In the genomic region with DNA sequence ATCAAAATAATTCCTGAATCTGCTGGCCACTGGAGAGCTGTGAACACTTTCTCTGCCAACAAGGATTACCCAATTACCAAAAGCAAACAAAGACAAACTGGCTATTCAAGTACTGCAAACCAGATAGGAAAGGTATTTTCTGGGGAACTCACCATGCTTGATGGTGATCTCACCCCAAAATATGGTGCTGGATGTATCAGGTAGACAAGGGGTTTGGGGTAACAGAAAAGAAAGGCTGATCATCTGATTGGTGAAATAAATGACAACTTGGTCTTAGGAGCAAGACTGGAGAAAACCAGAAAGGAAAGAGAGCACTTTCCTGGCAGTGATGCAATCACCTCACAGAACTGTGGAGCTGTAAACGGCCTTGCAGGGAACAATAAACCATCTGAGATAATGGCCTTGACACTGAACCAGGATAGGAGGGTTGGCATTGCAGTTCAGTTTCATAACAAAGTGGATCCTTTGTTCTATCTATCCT, we compare ENCODE assay signal across 8 cellular contexts. TPM values are rescaled to one million over a fixed set of nuclear protein-coding genes. Genes with fewer than 3 reads are reported as not detected.
DNase-seq lines count a peak whose midpoint lies in the region; ATAC-seq and TF ChIP-seq lines count a peak whose summit lies in the region.

No MANE protein-coding gene starts in this region.

- ATAC-seq in activated naive CD4-positive, alpha-beta T cell treated with anti-CD3 and anti-CD28 coated beads, Interleukin-2, amount 50 U/mL, for 72 hours, result no peak
- ATAC-seq in GM18517 (IDR thresholded peaks at IDR 0.05; ENCODE audit: unreplicated experiment), result no peak
- ATAC-seq in activated naive CD8-positive, alpha-beta T cell treated with anti-CD3 and anti-CD28 coated beads, Interleukin-2, amount 50 U/mL, for 24 hours, result no peak

- peaks cover 16 to 89% (median 47%) of the 10 kb centered on the region in 3 donors for H3K36me3 ChIP-seq in esophagus squamous epithelium

- TF ChIP-seq CTCF in esophagus squamous epithelium (IDR thresholded peaks at IDR 0.05) (no peak), progenitor cell of endocrine pancreas (IDR thresholded peaks at IDR 0.05; ENCODE audit: unreplicated experiment) (no peak)

- H3K27ac ChIP-seq in esophagus squamous epithelium, result peak overlapping the region; percentile 54 to 71 (median 61)

- TF ChIP-seq POLR2A in esophagus squamous epithelium (IDR thresholded peaks at IDR 0.05), result no peak

- H3K4me3 ChIP-seq in esophagus squamous epithelium, result no peak overlapping the region

- intact Hi-C loops in esophagus squamous epithelium (cut with DNase I), result no loop called here

- H3K4me1 Mint-ChIP-seq in progenitor cell of endocrine pancreas (ENCODE audit: low read depth), result peaks cover 10% of the 10 kb centered on the region
- H3K4me1 Mint-ChIP-seq in activated naive CD8-positive, alpha-beta T cell treated with anti-CD3 and anti-CD28 coated beads, Interleukin-2, amount 50 U/mL, for 24 hours, result peaks cover 1% of the 10 kb centered on the region

- 19 to 22% methylated on average over 1 of the region's 1 CpG for WGBS in esophagus squamous epithelium, 2 donors

- H3K36me3 Mint-ChIP-seq in progenitor cell of endocrine pancreas (ENCODE audit: insufficient read depth), result peaks cover 23% of the 10 kb centered on the region
- H3K36me3 Mint-ChIP-seq in activated naive CD4-positive, alpha-beta T cell treated with anti-CD3 and anti-CD28 coated beads, Interleukin-2, amount 50 U/mL, for 72 hours, result peaks cover 1 to 2% of the 10 kb centered on the region in 2 donors
- peaks cover 32% of the 10 kb centered on the region for H3K36me3 Mint-ChIP-seq in activated naive CD8-positive, alpha-beta T cell treated with anti-CD3 and anti-CD28 coated beads, Interleukin-2, amount 50 U/mL, for 24 hours (ENCODE audit: low read depth)

- in situ Hi-C loops in G401 (cut with HindIII; ENCODE audit: low sequenced_read_pairs), result no loop called here

- no peaks in the 10 kb centered on the region for H3K9me3 ChIP-seq in esophagus squamous epithelium

- H3K4me3 Mint-ChIP-seq in progenitor cell of endocrine pancreas (ENCODE audit: low read depth), result no peak overlapping the region
- H3K4me3 Mint-ChIP-seq in activated naive CD8-positive, alpha-beta T cell treated with anti-CD3 and anti-CD28 coated beads, Interleukin-2, amount 50 U/mL, for 24 hours, result no peak overlapping the region

- H3K4me1 ChIP-seq in esophagus squamous epithelium, result peaks cover 10 to 42% (median 18%) of the 10 kb centered on the region in 3 donors

- no peaks in the 10 kb centered on the region for H3K27me3 ChIP-seq in esophagus squamous epithelium

- peak overlapping the region; percentile 90 for H3K27ac Mint-ChIP-seq in progenitor cell of endocrine pancreas
- H3K27ac Mint-ChIP-seq in activated naive CD4-positive, alpha-beta T cell treated with anti-CD3 and anti-CD28 coated beads, Interleukin-2, amount 50 U/mL, for 72 hours, result peak overlapping the region in 1 of 2 donors; percentile 40
- no peak overlapping the region for H3K27ac Mint-ChIP-seq in activated naive CD8-positive, alpha-beta T cell treated with anti-CD3 and anti-CD28 coated beads, Interleukin-2, amount 50 U/mL, for 24 hours

- H3K9me3 Mint-ChIP-seq in progenitor cell of endocrine pancreas (ENCODE audit: low read depth), result no peaks in the 10 kb centered on the region
- no peaks in the 10 kb centered on the region for H3K9me3 Mint-ChIP-seq in activated naive CD4-positive, alpha-beta T cell treated with anti-CD3 and anti-CD28 coated beads, Interleukin-2, amount 50 U/mL, for 72 hours
- H3K9me3 Mint-ChIP-seq in activated naive CD8-positive, alpha-beta T cell treated with anti-CD3 and anti-CD28 coated beads, Interleukin-2, amount 50 U/mL, for 24 hours, result no peaks in the 10 kb centered on the region

- H3K27me3 Mint-ChIP-seq in progenitor cell of endocrine pancreas, result no peaks in the 10 kb centered on the region
- no peaks in the 10 kb centered on the region for H3K27me3 Mint-ChIP-seq in activated naive CD8-positive, alpha-beta T cell treated with anti-CD3 and anti-CD28 coated beads, Interleukin-2, amount 50 U/mL, for 24 hours

- peak; percentile 81 for DNase-seq in G401 (ENCODE audit: low spot score)
- peak; percentile 24 for DNase-seq in NCI-H446 treated with DMSO at 0.1 percent for 48 hours (lab: John Stamatoyannopoulos, UW)
- no peak for DNase-seq in esophagus squamous epithelium (lab: John Stamatoyannopoulos, UW)
- DNase-seq in progenitor cell of endocrine pancreas (ENCODE audit: low spot score, unreplicated experiment), result no peak
- no peak for DNase-seq in activated CD4-positive, CD25-positive, alpha-beta regulatory T cell treated with anti-CD3 and anti-CD28 coated beads, Interleukin-2, amount 50 U/mL, for 72 hours
- DNase-seq in activated naive CD4-positive, alpha-beta T cell treated with anti-CD3 and anti-CD28 coated beads, Interleukin-2, amount 50 U/mL, for 72 hours (ENCODE audit: low spot score in 2 of 2), result no peak
- DNase-seq in activated naive CD8-positive, alpha-beta T cell treated with anti-CD3 and anti-CD28 coated beads, Interleukin-2, amount 50 U/mL, for 24 hours, result no peak

RNA-seq across cellular contexts. Expression of a gene that starts 31.0 kb away (rescaled TPM):
- total RNA-seq in G401 (2014; rRNA removed; shearing (Covaris generic)), result 10.7 TPM in 1 of 2 replicates, not detected in the other
- total RNA-seq in esophagus squamous epithelium, result under 1 TPM in 1 of 4 donors, not detected in 3; 0.70 TPM
- total RNA-seq in progenitor cell of endocrine pancreas, result not detected in 2 replicates
- total RNA-seq in activated naive CD4-positive, alpha-beta T cell treated with anti-CD3 and anti-CD28 coated beads, Interleukin-2, amount 50 U/mL, for 72 hours, result not detected

RNA-seq across cellular contexts. Expression of a gene that starts 37.2 kb away (rescaled TPM):
- total RNA-seq in G401 (2014; rRNA removed; shearing (Covaris generic)), result 117 and 119 TPM in 2 replicates
- total RNA-seq in esophagus squamous epithelium (10 to 100 TPM; 19.5 to 25.9 (median 22.7) TPM), progenitor cell of endocrine pancreas (60.2 and 61.5 TPM in 2 replicates)
- 10 to 100 TPM; 29.9 to 30.4 TPM for total RNA-seq in activated naive CD4-positive, alpha-beta T cell treated with anti-CD3 and anti-CD28 coated beads, Interleukin-2, amount 50 U/mL, for 72 hours

RNA-seq across cellular contexts. Expression of a gene that starts 39.0 kb away (rescaled TPM):
- 29.5 and 32.8 TPM in 2 replicates for total RNA-seq in G401 (2014; rRNA removed; shearing (Covaris generic))
- total RNA-seq in esophagus squamous epithelium (1 to 10 TPM in 3 of 4 donors, under 1 TPM in 1; 0.80 to 8.4 (median 2.7) TPM), progenitor cell of endocrine pancreas (11.9 and 17.0 TPM in 2 replicates)
- 10 to 100 TPM in 1 of 2 donors, 1 to 10 TPM in 1; 9.5 to 21.7 TPM for total RNA-seq in activated naive CD4-positive, alpha-beta T cell treated with anti-CD3 and anti-CD28 coated beads, Interleukin-2, amount 50 U/mL, for 72 hours

Comparison
In these comparisons a context has a peak if more than half of its experiments do, and no peak if none do; other contexts are left out.
1. DNase-seq: peak in G401 (single experiment) and NCI-H446 treated with DMSO at 0.1 percent for 48 hours (single experiment); none in esophagus squamous epithelium (single experiment), progenitor cell of endocrine pancreas (single experiment), activated CD4-positive, CD25-positive, alpha-beta regulatory T cell treated with anti-CD3 and anti-CD28 coated beads, Interleukin-2, amount 50 U/mL, for 72 hours (single experiment), activated naive CD4-positive, alpha-beta T cell treated with anti-CD3 and anti-CD28 coated beads, Interleukin-2, amount 50 U/mL, for 72 hours (0 of 2) and activated naive CD8-positive, alpha-beta T cell treated with anti-CD3 and anti-CD28 coated beads, Interleukin-2, amount 50 U/mL, for 24 hours (single experiment).